Comparison of ENCODE assay signal across 33 cellular contexts in genomic region chr1:243523766-243524165, GRCh38.
DNase-seq lines count a peak whose midpoint lies in the region; ATAC-seq, FAIRE-seq and TF ChIP-seq lines count a peak whose summit lies in the region.
"Had no signal": no experiment of that assay in that cellular context is flagged by ENCODE, and none has a peak within 500 bp of the region (broad histone marks: within the 10 kb centered on the region; RNA-seq: fewer than 3 reads in every experiment).

No MANE protein-coding gene starts in this region.

- no peak for TF ChIP-seq RAD21 in SK-N-SH (IDR thresholded peaks at IDR 0.05; ENCODE audit: low read length)

- no peaks in the 10 kb centered on the region for H3K27me3 Mint-ChIP-seq in central memory CD8-positive, alpha-beta T cell
- peaks cover 5% of the 10 kb centered on the region for H3K27me3 Mint-ChIP-seq in nephron progenitor cell (ENCODE audit: low read depth, poor library complexity)
- H3K27me3 Mint-ChIP-seq: B cell had no signal

- H3K4me1 ChIP-seq in SK-N-SH (ENCODE audit: control insufficient read depth in 1 of 2, insufficient read depth in 2 of 2, low read depth in 1 of 2, low read length in 1 of 2) (peaks cover 5 to 13% of the 10 kb centered on the region in 2 experiments), esophagus squamous epithelium (peaks cover 0 to 10% (median 3%) of the 10 kb centered on the region in 3 donors), hepatocyte (ENCODE audit: insufficient read depth) (no peaks in the 10 kb centered on the region)

- no peak overlapping the region for H3K4me3 Mint-ChIP-seq in central memory CD8-positive, alpha-beta T cell
- no peak overlapping the region for H3K4me3 Mint-ChIP-seq in nephron progenitor cell
- H3K4me3 Mint-ChIP-seq: B cell; CD8-positive, alpha-beta T cell had no signal

- 94% methylated on average over 5 of the region's 5 CpGs for WGBS in SK-N-SH (ENCODE audit: low lambda C conversion rate)
- WGBS in esophagus squamous epithelium, 2 donors: 93 to 94% methylated on average over 5 of the region's 5 CpGs
- WGBS in hepatocyte (ENCODE audit: low lambda C conversion rate, missing lambda C conversion rate): 90% methylated on average over 5 of the region's 5 CpGs

- DNase-seq in SK-N-SH (no peak), nephron progenitor cell (no peak), urothelium cell line (ENCODE audit: low spot score) (no peak), esophagus squamous epithelium (lab: John Stamatoyannopoulos, UW) (no peak), RWPE1 (ENCODE audit: low spot score) (no peak), hepatocyte (ENCODE audit: low spot score) (no peak)
- DNase-seq in central memory CD8-positive, alpha-beta T cell (ENCODE audit: low spot score in 2 of 2): no peak
- DNase-seq: Caco-2; CD8-positive, alpha-beta T cell; DMS 273 treated with DMSO at 0.1 percent for 48 hours; DMS79; EL; GDM1; KBM-7; NCI-H1105 treated with DMSO at 0.1 percent for 48 hours; NCI-H146; NCI-H1930; NCI-H2107; NCI-H446; NCI-H524 treated with DMSO at 0.1 percent for 48 hours; NCI-H82; NK-92 treated with Interleukin-12 subunit alpha and Interleukin-12 subunit beta, amount 100 ng/mL, for 24 hours; PC-3; SJCRH30 had no signal

- TF ChIP-seq EP300 in SK-N-SH (IDR thresholded peaks at IDR 0.05; ENCODE audit: borderline replicate concordance in 1 of 2, low read depth in 1 of 2, low read length in 1 of 2): no peak

- POLR2A ChIA-PET in SK-N-SH (lab: Yijun Ruan, JAX): no interaction called here
- POLR2A ChIA-PET in RWPE1 (lab: Yijun Ruan, JAX; ENCODE audit: low non-redundant PET): no interaction called here

- peaks cover 5% of the 10 kb centered on the region for H3K9me3 Mint-ChIP-seq in central memory CD8-positive, alpha-beta T cell
- peaks cover under 1% of the 10 kb centered on the region for H3K9me3 Mint-ChIP-seq in nephron progenitor cell

- H3K4me1 Mint-ChIP-seq in central memory CD8-positive, alpha-beta T cell: peaks cover 26% of the 10 kb centered on the region
- H3K4me1 Mint-ChIP-seq in nephron progenitor cell: peaks cover 14% of the 10 kb centered on the region

- H3K36me3 ChIP-seq in SK-N-SH (replicated peaks in 1 of 2; ENCODE audit: control insufficient read depth in 1 of 2, insufficient read depth in 2 of 2, low read length in 1 of 2): peaks cover 3 to 23% of the 10 kb centered on the region in 2 experiments
- H3K36me3 ChIP-seq in esophagus squamous epithelium: no peaks in the 10 kb centered on the region
- H3K36me3 ChIP-seq in hepatocyte (replicated peaks; ENCODE audit: insufficient read depth, low read depth): no peaks in the 10 kb centered on the region
- H3K36me3 ChIP-seq: MG63, SJCRH30 had no signal

- no peak for TF ChIP-seq CTCF in SK-N-SH (IDR thresholded peaks at IDR 0.05)
- no peak for TF ChIP-seq CTCF in nephron progenitor cell (IDR thresholded peaks at IDR 0.05)
- no peak for TF ChIP-seq CTCF in esophagus squamous epithelium (IDR thresholded peaks at IDR 0.05)
- TF ChIP-seq CTCF in RWPE1 (conservative IDR thresholded peaks at IDR 0.05; ENCODE audit: low read depth): no peak
- TF ChIP-seq CTCF in hepatocyte (IDR thresholded peaks at IDR 0.05; ENCODE audit: poor library complexity): no peak

- H3K9me3 ChIP-seq in SK-N-SH (no peaks in the 10 kb centered on the region), esophagus squamous epithelium (no peaks in the 10 kb centered on the region), hepatocyte (ENCODE audit: low read depth) (peaks cover 4% of the 10 kb centered on the region)
- H3K9me3 ChIP-seq: Caco-2, MG63, SJCRH30 had no signal

- TF ChIP-seq POLR2A in esophagus squamous epithelium (IDR thresholded peaks at IDR 0.05): no peak

- peaks cover 34% of the 10 kb centered on the region for H3F3A ChIP-seq in SK-N-SH (replicated peaks; ENCODE audit: insufficient read depth)

- H3K27ac ChIP-seq in SK-N-SH (ENCODE audit: low read depth in 2 of 2, low read length in 1 of 2) (peak overlapping the region in 1 of 2 experiments; percentile 89; a peak in 2 of 4 replicates), esophagus squamous epithelium (no peak overlapping the region), RWPE1 (no peak overlapping the region), hepatocyte (no peak overlapping the region)
- H3K27ac ChIP-seq: 22Rv1, C4-2B, SJCRH30 had no signal

- H3K4me2 ChIP-seq in SK-N-SH: 0 out of 2 replicates have a peak overlapping the region, but pooled peaks have one; percentile 59
- no peak overlapping the region for H3K4me2 ChIP-seq in hepatocyte

- H3K36me3 Mint-ChIP-seq in central memory CD8-positive, alpha-beta T cell (ENCODE audit: insufficient read depth): peaks cover 17% of the 10 kb centered on the region
- peaks cover 10% of the 10 kb centered on the region for H3K36me3 Mint-ChIP-seq in nephron progenitor cell (ENCODE audit: low read depth)

- FAIRE-seq in urothelium cell line (lab: Jason Lieb, UNC): peak; percentile 53
- FAIRE-seq: GM12878, GM19239, HepG2 had no signal

- CTCF ChIA-PET in SK-N-SH (lab: Yijun Ruan, JAX): interaction anchor here (1.5 kb wide), 1 partner anchor 11 kb away, joined by 3 read pairs; no protein-coding TSS in a partner anchor
- CTCF ChIA-PET in RWPE1 (lab: Yijun Ruan, JAX): no interaction called here

- intact Hi-C loops in esophagus squamous epithelium (cut with DNase I): no loop called here

- H3K27me3 ChIP-seq in SK-N-SH (ENCODE audit: insufficient read depth) (no peaks in the 10 kb centered on the region), esophagus squamous epithelium (no peaks in the 10 kb centered on the region), hepatocyte (no peaks in the 10 kb centered on the region)
- H3K27me3 ChIP-seq: MG63, SJCRH30 had no signal

- H3K79me2 ChIP-seq in SK-N-SH (ENCODE audit: insufficient read depth) (no peaks in the 10 kb centered on the region), hepatocyte (no peaks in the 10 kb centered on the region)

- peak overlapping the region; percentile 32 for H3K27ac Mint-ChIP-seq in central memory CD8-positive, alpha-beta T cell (ENCODE audit: low read depth)
- peak overlapping the region; percentile 49 for H3K27ac Mint-ChIP-seq in nephron progenitor cell
- H3K27ac Mint-ChIP-seq: B cell; CD8-positive, alpha-beta T cell had no signal

- no peak for ATAC-seq in SK-N-SH treated with all-trans-retinoic acid at 6 μM for 48 hours
- no peak for ATAC-seq in central memory CD8-positive, alpha-beta T cell (replicated peaks; ENCODE audit: extremely low read depth, poor library complexity, severe bottlenecking)
- ATAC-seq: CD8-positive, alpha-beta T cell; GM12878; HepG2; PC-3; Right ventricle myocardium inferior had no signal

- no peaks in the 10 kb centered on the region; the same call in 1 of the 2 replicates for H4K20me1 ChIP-seq in SK-N-SH (ENCODE audit: insufficient read depth)
- no peaks in the 10 kb centered on the region for H4K20me1 ChIP-seq in hepatocyte (ENCODE audit: insufficient read depth, poor library complexity, severe bottlenecking)

- no peak overlapping the region for H3K9ac ChIP-seq in SK-N-SH

- H2AFZ ChIP-seq in SK-N-SH (ENCODE audit: low read depth) (no peak overlapping the region), hepatocyte (no peak overlapping the region)

- no peak overlapping the region for H3K4me3 ChIP-seq in SK-N-SH (ENCODE audit: low read depth in 2 of 2, low read length in 1 of 2)
- no peak overlapping the region for H3K4me3 ChIP-seq in esophagus squamous epithelium
- H3K4me3 ChIP-seq in hepatocyte: no peak overlapping the region
- H3K4me3 ChIP-seq: GM12878, MG63, SJCRH30 had no signal

- H3K9me2 ChIP-seq in SK-N-SH (no peaks in the 10 kb centered on the region), hepatocyte (replicated peaks; ENCODE audit: insufficient read depth) (no peaks in the 10 kb centered on the region)

TF ChIP-seq in SK-N-SH, 30 proteins besides CTCF, POLR2A, EP300 and RAD21 (continues in another document):
- TF ChIP-seq IRF3 (IDR thresholded peaks at IDR 0.05; ENCODE audit: low read depth, low read length) (no peak), GATA2 (CRISPR knock-in tag; IDR thresholded peaks at IDR 0.05) (no peak), TEAD4 (IDR thresholded peaks at IDR 0.05; ENCODE audit: borderline replicate concordance, insufficient read depth) (no peak), SMC3 (IDR thresholded peaks at IDR 0.05; ENCODE audit: low read depth, low read length) (no peak), POLR2AphosphoS5 (IDR thresholded peaks at IDR 0.05; ENCODE audit: low read depth, low read length) (no peak), YY1 (IDR thresholded peaks at IDR 0.05; ENCODE audit: low read depth) (no peak), RXRA (IDR thresholded peaks at IDR 0.05; ENCODE audit: borderline replicate concordance, low read depth) (no peak), NFIC (IDR thresholded peaks at IDR 0.05; ENCODE audit: borderline replicate concordance) (no peak)

TF ChIP-seq in SK-N-SH treated with all-trans-retinoic acid at 6 μM for 48 hours, 23 proteins besides CTCF, POLR2A, EP300 and RAD21 (continues in another document):
- TF ChIP-seq BACH2 (CRISPR knock-in tag; IDR thresholded peaks at IDR 0.05; ENCODE audit: borderline replicate concordance): no peak
- TF ChIP-seq OSR1 (CRISPR knock-in tag; IDR thresholded peaks at IDR 0.05): no peak
- no peak for TF ChIP-seq CSRNP3 (CRISPR knock-in tag; IDR thresholded peaks at IDR 0.05)
- TF ChIP-seq ZFP3 (CRISPR knock-in tag; IDR thresholded peaks at IDR 0.05): no peak
- no peak for TF ChIP-seq SNAI2 (CRISPR knock-in tag; IDR thresholded peaks at IDR 0.05)
- TF ChIP-seq TCF4 (CRISPR knock-in tag; IDR thresholded peaks at IDR 0.05; ENCODE audit: borderline replicate concordance): no peak
- TF ChIP-seq PPARA (CRISPR knock-in tag; IDR thresholded peaks at IDR 0.05; ENCODE audit: borderline replicate concordance): no peak
- no peak for TF ChIP-seq ZFP30 (CRISPR knock-in tag; IDR thresholded peaks at IDR 0.05)
- TF ChIP-seq ZNF8 (CRISPR knock-in tag; IDR thresholded peaks at IDR 0.05): no peak
- no peak for TF ChIP-seq ZNF565 (CRISPR knock-in tag; conservative IDR thresholded peaks at IDR 0.05; ENCODE audit: low read depth)
- no peak for TF ChIP-seq RARB (CRISPR knock-in tag; IDR thresholded peaks at IDR 0.05)
- no peak for TF ChIP-seq GLIS3 (CRISPR knock-in tag; IDR thresholded peaks at IDR 0.05)
